In genomic region chr14:21902561-21903199, GRCh38 we compare ENCODE assay signal across 9 cellular contexts.
DNase-seq lines count a peak whose midpoint lies in the region; ATAC-seq and TF ChIP-seq lines count a peak whose summit lies in the region.
"Had no signal": no experiment of that assay in that cellular context is flagged by ENCODE, and none has a peak within 500 bp of the region (broad histone marks: within the 10 kb centered on the region; RNA-seq: fewer than 3 reads in every experiment).

No MANE protein-coding gene starts in this region.

- no peaks in the 10 kb centered on the region for H3K36me3 Mint-ChIP-seq in endothelial cell (ENCODE audit: low read depth, unreplicated experiment)

- H3K4me1 ChIP-seq in right cardiac atrium (ENCODE audit: control insufficient read depth, insufficient read depth, low read length): no peaks in the 10 kb centered on the region

- H3K27me3 ChIP-seq in right cardiac atrium (ENCODE audit: control insufficient read depth, insufficient read depth) (no peaks in the 10 kb centered on the region), MG63 (no peaks in the 10 kb centered on the region)

- WGBS in right cardiac atrium: 63% methylated on average over 4 of the region's 4 CpGs

- no peak overlapping the region for H3K4me3 Mint-ChIP-seq in endothelial cell (ENCODE audit: unreplicated experiment)

- no peaks in the 10 kb centered on the region for H3K4me1 Mint-ChIP-seq in endothelial cell (ENCODE audit: unreplicated experiment)

- TF ChIP-seq CTCF in VCaP (conservative IDR thresholded peaks at IDR 0.05): peak; percentile 61
- peak; percentile 30 for TF ChIP-seq CTCF in endothelial cell (IDR thresholded peaks at IDR 0.05; ENCODE audit: unreplicated experiment)

- H3K9me3 Mint-ChIP-seq in endothelial cell (ENCODE audit: unreplicated experiment): no peaks in the 10 kb centered on the region

- H3K4me3 ChIP-seq in right cardiac atrium (ENCODE audit: low read length) (no peak overlapping the region), MG63 (no peak overlapping the region)

- ATAC-seq in activated CD4-positive, CD25-positive, alpha-beta regulatory T cell treated with anti-CD3 and anti-CD28 coated beads, Interleukin-2, amount 50 U/mL, for 24 hours: peak; percentile 41 to 55
- ATAC-seq in stimulated activated naive CD8-positive, alpha-beta T cell treated with anti-CD3 and anti-CD28 coated beads, Interleukin-15, Interleukin-2, amounts not matched to agents 100 U/mL and 50 U/mL, for 24 hours: peak; percentile 55
- ATAC-seq in right cardiac atrium: no peak

- no peak for DNase-seq in activated CD4-positive, CD25-positive, alpha-beta regulatory T cell (lab: John Stamatoyannopoulos, UW)
- no peak for DNase-seq in endothelial cell (ENCODE audit: low spot score)
- DNase-seq in stimulated activated naive CD8-positive, alpha-beta T cell treated with anti-CD3 and anti-CD28 coated beads, Interleukin-15, Interleukin-2, amounts not matched to agents 100 U/mL and 50 U/mL, for 24 hours: peak; percentile 29
- no peak for DNase-seq in right cardiac atrium
- no peak for DNase-seq in MG63
- no peak for DNase-seq in NCI-H446 treated with DMSO at 0.1 percent for 48 hours (lab: John Stamatoyannopoulos, UW)
- DNase-seq: NCI-H1048 had no signal

- H3K9me3 ChIP-seq in right cardiac atrium (ENCODE audit: control insufficient read depth, low read length) (no peaks in the 10 kb centered on the region), MG63 (no peaks in the 10 kb centered on the region)

- no peaks in the 10 kb centered on the region for H3K27me3 Mint-ChIP-seq in endothelial cell (ENCODE audit: unreplicated experiment)

- intact Hi-C loops in right cardiac atrium (cut with DNase I): no loop called here

- H3K27ac ChIP-seq in VCaP (no peak overlapping the region), right cardiac atrium (ENCODE audit: low read length) (no peak overlapping the region)

- no peak overlapping the region for H3K27ac Mint-ChIP-seq in endothelial cell (ENCODE audit: unreplicated experiment)

- no peaks in the 10 kb centered on the region for H3K36me3 ChIP-seq in MG63

Comparison
In these comparisons a context has a peak if more than half of its experiments do, and no peak if none do; other contexts are left out.
1. ATAC-seq: peak in activated CD4-positive, CD25-positive, alpha-beta regulatory T cell treated with anti-CD3 and anti-CD28 coated beads, Interleukin-2, amount 50 U/mL, for 24 hours (2 of 2) and stimulated activated naive CD8-positive, alpha-beta T cell treated with anti-CD3 and anti-CD28 coated beads, Interleukin-15, Interleukin-2, amounts not matched to agents 100 U/mL and 50 U/mL, for 24 hours (single experiment); none in right cardiac atrium (0 of 2).